ENCODE assay signal across 9 cellular contexts in the genomic region with DNA sequence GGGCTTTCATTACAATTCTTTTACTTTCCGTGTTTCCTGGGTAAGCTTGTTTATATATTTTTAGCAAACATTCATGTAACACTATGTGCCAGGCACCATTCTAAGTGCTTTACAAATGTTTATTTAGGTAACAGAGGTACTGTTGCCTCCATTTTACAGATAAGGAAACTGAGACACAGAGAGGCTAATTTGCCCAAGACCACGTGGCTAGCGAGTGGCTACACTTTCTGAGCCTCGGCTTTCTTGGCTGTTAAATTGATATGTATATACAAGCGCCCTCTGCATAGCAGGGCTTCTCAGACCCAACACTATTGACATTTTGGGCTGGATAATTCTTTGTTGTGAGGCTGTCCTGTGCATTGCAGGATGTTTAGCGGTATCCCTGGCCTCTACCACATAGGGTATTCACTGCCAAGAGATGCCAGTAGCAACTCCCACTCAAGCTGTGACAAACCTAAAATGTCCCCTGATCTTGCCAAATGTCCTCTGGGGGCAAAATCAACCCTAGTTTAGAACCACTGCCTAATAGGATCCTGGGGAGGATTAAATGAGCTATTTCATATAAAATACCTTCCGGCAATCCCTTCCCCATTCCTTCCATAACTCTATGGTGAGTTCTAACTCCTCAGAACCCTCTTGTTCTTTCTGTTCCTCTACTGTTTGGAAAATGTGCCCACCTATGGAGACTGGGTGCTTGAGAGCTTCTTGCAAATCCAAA. TPM values are rescaled to one million over a fixed set of nuclear protein-coding genes. Genes with fewer than 3 reads are reported as not detected.
DNase-seq lines count a peak whose midpoint lies in the region; ATAC-seq and TF ChIP-seq lines count a peak whose summit lies in the region.
"Had no signal": no experiment of that assay in that cellular context is flagged by ENCODE, and none has a peak within 500 bp of the region (broad histone marks: within the 10 kb centered on the region; RNA-seq: fewer than 3 reads in every experiment).

No MANE protein-coding gene starts in this region.

- CTCF ChIA-PET in AG04450 (lab: Charles Lee), result interaction anchor here (0.8 to 3.1 kb wide), 8 partner anchors 8 to 61 kb away, joined by 3 to 24 read pairs (median 8); no protein-coding TSS in a partner anchor

- no peak overlapping the region for H3K4me2 ChIP-seq in neural progenitor cell

- peaks cover 50% of the 10 kb centered on the region for H3K4me1 Mint-ChIP-seq in neural progenitor cell

- peak overlapping the region; percentile 91 for H3K27ac Mint-ChIP-seq in neural progenitor cell

- H3K4me3 ChIP-seq in AG04450 (ENCODE audit: low read depth, low read length) (peak overlapping the region; percentile 2; the same call in 1 of the 2 replicates), MG63 (peak overlapping the region; percentile 10; the same call in 1 of the 2 replicates), neural progenitor cell (no peak overlapping the region)

- no peaks in the 10 kb centered on the region for H3K36me3 Mint-ChIP-seq in neural progenitor cell

- no peaks in the 10 kb centered on the region for H3K36me3 ChIP-seq in MG63
- no peaks in the 10 kb centered on the region for H3K36me3 ChIP-seq in neural progenitor cell

- no peaks in the 10 kb centered on the region for H3K79me2 ChIP-seq in neural progenitor cell (ENCODE audit: low read depth)

- DNase-seq in AG04450 (ENCODE audit: low read depth, low spot score), result no peak
- peak; percentile 37 for DNase-seq in MG63
- no peak for DNase-seq in caudate nucleus (lab: John Stamatoyannopoulos, UW)
- no peak for DNase-seq in neural progenitor cell (ENCODE audit: low spot score)
- DNase-seq in GM19240 (ENCODE audit: insufficient read length, low spot score), result no peak
- DNase-seq in mucosa of gallbladder (ENCODE audit: low spot score), result no peak
- DNase-seq in MV-4-11 (lab: John Stamatoyannopoulos, UW), result no peak
- DNase-seq: NCI-H1048 had no signal

- H3K9ac ChIP-seq in neural progenitor cell, result no peak overlapping the region

- peaks cover 5% of the 10 kb centered on the region for H3F3A ChIP-seq in neural progenitor cell (ENCODE audit: low read depth)

- H3K4me3 Mint-ChIP-seq in neural progenitor cell, result no peak overlapping the region

- peaks cover 4% of the 10 kb centered on the region for H3K27me3 Mint-ChIP-seq in neural progenitor cell (ENCODE audit: insufficient read depth, low read depth)

- H4K20me1 ChIP-seq in neural progenitor cell (ENCODE audit: low read depth), result no peaks in the 10 kb centered on the region

- no peaks in the 10 kb centered on the region for H3K27me3 ChIP-seq in AG04450 (ENCODE audit: control insufficient read depth, insufficient read depth, low read length)
- H3K27me3 ChIP-seq in MG63, result no peaks in the 10 kb centered on the region
- H3K27me3 ChIP-seq in neural progenitor cell, result no peaks in the 10 kb centered on the region

- no peak overlapping the region for H2AFZ ChIP-seq in neural progenitor cell (replicated peaks)

- POLR2A ChIA-PET in AG04450 (lab: Yijun Ruan, JAX), result interaction anchor here (0.6 to 2.6 kb wide), 9 partner anchors 9 to 232 kb away, joined by 3 to 57 read pairs (median 8); partner anchors contain the start of genes HNRNPR and ID3

- H3K9me3 ChIP-seq in AG04450 (ENCODE audit: control insufficient read depth, insufficient read depth, low read length) (no peaks in the 10 kb centered on the region), MG63 (no peaks in the 10 kb centered on the region), neural progenitor cell (ENCODE audit: low read depth) (no peaks in the 10 kb centered on the region)

- H3K4me1 ChIP-seq in neural progenitor cell, result peaks cover 6% of the 10 kb centered on the region

- no peak for TF ChIP-seq CTCF in AG04450 (IDR thresholded peaks at IDR 0.05; ENCODE audit: low read depth, low read length)
- no peak for TF ChIP-seq CTCF in neural progenitor cell (IDR thresholded peaks at IDR 0.05)

- ATAC-seq in GM18520 (IDR thresholded peaks at IDR 0.05; ENCODE audit: unreplicated experiment), result no peak

- no peaks in the 10 kb centered on the region for H3K9me3 Mint-ChIP-seq in neural progenitor cell

- H3K27ac ChIP-seq in AG04450 (ENCODE audit: low read depth, low read length), result peak overlapping the region; percentile 88
- peak overlapping the region; percentile 80 for H3K27ac ChIP-seq in caudate nucleus (ENCODE audit: low read depth, low read length)
- H3K27ac ChIP-seq in neural progenitor cell, result no peak overlapping the region

RNA-seq across cellular contexts. Expression of gene ID3, which starts 17.2 kb away (rescaled TPM):
- polyA plus RNA-seq in AG04450 (2011; rRNA removed), result 15.3 and 25.0 TPM in 2 replicates
- 27.0 and 45.8 TPM in 2 replicates for polyA minus RNA-seq in AG04450 (2011; rRNA and poly(A)+ RNA removed)
- 190 and 463 TPM in 2 replicates for total RNA-seq in MG63 (2014; rRNA removed; shearing (Covaris generic); ENCODE audit: low replicate concordance)
- total RNA-seq in neural progenitor cell (ENCODE audit: low replicate concordance) (99.9 and 235 TPM in 2 replicates), mucosa of gallbladder (48.9 TPM)

RNA-seq across cellular contexts. Expression of gene E2F2, which starts 45.5 kb away (rescaled TPM):
- 0.05 and 0.06 TPM in 2 replicates for polyA plus RNA-seq in AG04450 (2011; rRNA removed)
- polyA minus RNA-seq in AG04450 (2011; rRNA and poly(A)+ RNA removed), result 0.26 and 0.46 TPM in 2 replicates
- total RNA-seq in MG63 (2014; rRNA removed; shearing (Covaris generic); ENCODE audit: low replicate concordance), result 4.3 and 6.9 TPM in 2 replicates
- 3.4 and 7.0 TPM in 2 replicates for total RNA-seq in neural progenitor cell (ENCODE audit: low replicate concordance)
- total RNA-seq in mucosa of gallbladder, result 0.46 TPM
